In the genomic region with DNA sequence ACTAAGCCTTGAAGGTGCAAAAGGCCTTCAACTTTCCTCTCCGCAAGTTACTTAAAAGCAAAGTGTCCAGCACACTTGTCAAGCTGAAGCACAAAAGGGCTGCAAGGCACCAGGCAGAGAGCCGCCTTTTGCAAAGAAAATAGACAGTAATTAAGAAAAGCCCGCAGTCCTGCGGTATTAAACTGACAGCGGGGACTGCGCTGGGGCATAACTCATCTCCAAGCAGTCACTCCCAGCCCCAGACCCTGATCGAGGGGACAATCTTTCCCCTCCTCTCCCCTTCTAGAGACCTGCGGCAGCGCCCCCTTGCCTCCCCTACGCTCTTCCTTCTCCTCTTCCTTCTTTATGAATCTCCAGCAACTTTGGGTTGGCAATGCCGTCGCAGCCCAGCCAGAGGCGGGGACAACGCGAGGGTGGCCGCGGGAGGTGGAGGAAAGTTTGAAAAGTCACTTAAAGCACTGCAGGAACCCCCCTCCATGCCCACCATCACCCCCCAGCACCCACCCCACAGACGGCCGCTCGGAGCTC, we compare ENCODE assay signal across 8 cellular contexts.
A peak's percentile ranks its signal among the peaks of the same experiment; 100 is the strongest.
DNase-seq lines count a peak whose midpoint lies in the region; ATAC-seq and TF ChIP-seq lines count a peak whose summit lies in the region.

No MANE protein-coding gene starts in this region.

- peaks cover 14% of the 10 kb centered on the region for H3K27me3 ChIP-seq in brain microvascular endothelial cell (replicated peaks)
- no peaks in the 10 kb centered on the region for H3K27me3 ChIP-seq in lung (ENCODE audit: control insufficient read depth, insufficient read depth)

- H3K36me3 Mint-ChIP-seq in type B pancreatic cell: no peaks in the 10 kb centered on the region

- H3K36me3 ChIP-seq in brain microvascular endothelial cell (replicated peaks) (no peaks in the 10 kb centered on the region), lung (ENCODE audit: control insufficient read depth in 2 of 2, insufficient read depth in 2 of 2, low read length in 2 of 2) (no peaks in the 10 kb centered on the region)

- peaks cover 24% of the 10 kb centered on the region for H3K27me3 Mint-ChIP-seq in type B pancreatic cell

- DNase-seq in ELR (ENCODE audit: low read depth): peak; percentile 8
- peak; percentile 58 for DNase-seq in NCI-H69 (lab: John Stamatoyannopoulos, UW)
- no peak for DNase-seq in brain microvascular endothelial cell
- no peak for DNase-seq in lung (ENCODE audit: low spot score)
- DNase-seq in type B pancreatic cell (ENCODE audit: extremely low spot score, unreplicated experiment): no peak

- H3K27ac ChIP-seq in brain microvascular endothelial cell (no peak overlapping the region), lung (ENCODE audit: low read depth in 1 of 2, low read length in 1 of 2) (no peak overlapping the region)

- in situ Hi-C loops in brain microvascular endothelial cell (cut with HindIII; ENCODE audit: low pct_ligation_motif_present, low sequenced_read_pairs): no loop called here

- no peaks in the 10 kb centered on the region for H3K9me3 ChIP-seq in lung (ENCODE audit: control insufficient read depth in 2 of 2, insufficient read depth in 1 of 2, low read length in 1 of 2)

- TF ChIP-seq CTCF in brain microvascular endothelial cell (IDR thresholded peaks at IDR 0.05; ENCODE audit: low read depth, low read length, missing control alignments): peak; percentile 45
- no peak for TF ChIP-seq CTCF in lung (IDR thresholded peaks at IDR 0.05; ENCODE audit: control extremely low read depth, extremely low read depth)
- TF ChIP-seq CTCF in type B pancreatic cell (conservative IDR thresholded peaks at IDR 0.05): peak; percentile 48

- ATAC-seq in lung (ENCODE audit: insufficient read depth, low FRiP score) (peak; percentile 10), HG02759 (IDR thresholded peaks at IDR 0.05; ENCODE audit: unreplicated experiment) (no peak), GM18517 (IDR thresholded peaks at IDR 0.05; ENCODE audit: unreplicated experiment) (no peak), HG02970 (IDR thresholded peaks at IDR 0.05; ENCODE audit: low FRiP score, unreplicated experiment) (no peak)

- peaks cover 1 to 2% of the 10 kb centered on the region in 2 donors for H3K4me1 ChIP-seq in lung (ENCODE audit: control insufficient read depth in 2 of 2, insufficient read depth in 2 of 2, low read length in 2 of 2)

- H3K9me3 Mint-ChIP-seq in type B pancreatic cell: no peaks in the 10 kb centered on the region

- H3K4me3 Mint-ChIP-seq in type B pancreatic cell: peak overlapping the region; percentile 91

- 3% methylated on average over 18 to 20 of the region's 20 CpGs for WGBS in lung, 2 donors

- peak overlapping the region; percentile 39 for H3K27ac Mint-ChIP-seq in type B pancreatic cell

- peaks cover 14% of the 10 kb centered on the region for H3K4me1 Mint-ChIP-seq in type B pancreatic cell (ENCODE audit: unreplicated experiment)

- H3K4me3 ChIP-seq in brain microvascular endothelial cell (ENCODE audit: low read depth, low read length) (peak overlapping the region; percentile 58), lung (no peak overlapping the region)

Comparison
In these comparisons a context has a peak if more than half of its experiments do, and no peak if none do; other contexts are left out.
1. DNase-seq: peak in ELR (single experiment) and NCI-H69 (single experiment); none in brain microvascular endothelial cell (single experiment), lung (single experiment) and type B pancreatic cell (single experiment).